1 cellular context compared by ENCODE assay signal in genomic region chr5:6900828-6901227, GRCh38.
TF ChIP-seq lines count a peak whose summit lies in the region.

No MANE protein-coding gene starts in this region.

TF ChIP-seq in HepG2, 621 proteins besides CTCF, POLR2A, EP300 and RAD21 (continued from another document and continues in another):
- TF ChIP-seq, protein P1, sequence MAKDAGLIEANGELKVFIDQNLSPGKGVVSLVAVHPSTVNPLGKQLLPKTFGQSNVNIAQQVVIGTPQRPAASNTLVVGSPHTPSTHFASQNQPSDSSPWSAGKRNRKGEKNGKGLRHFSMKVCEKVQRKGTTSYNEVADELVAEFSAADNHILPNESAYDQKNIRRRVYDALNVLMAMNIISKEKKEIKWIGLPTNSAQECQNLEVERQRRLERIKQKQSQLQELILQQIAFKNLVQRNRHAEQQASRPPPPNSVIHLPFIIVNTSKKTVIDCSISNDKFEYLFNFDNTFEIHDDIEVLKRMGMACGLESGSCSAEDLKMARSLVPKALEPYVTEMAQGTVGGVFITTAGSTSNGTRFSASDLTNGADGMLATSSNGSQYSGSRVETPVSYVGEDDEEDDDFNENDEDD (CRISPR knock-in tag; IDR thresholded peaks at IDR 0.05; ENCODE audit: borderline replicate concordance): peak; percentile 36; the same call in 1 of the 2 replicates
- TF ChIP-seq KMT2B (CRISPR knock-in tag; IDR thresholded peaks at IDR 0.05) (0 out of 2 replicates have a peak, but pooled peaks have one; percentile 44), HDAC1 (CRISPR knock-in tag; IDR thresholded peaks at IDR 0.05) (0 out of 2 replicates have a peak, but pooled peaks have one; percentile 17), MXI1 (IDR thresholded peaks at IDR 0.05; ENCODE audit: borderline replicate concordance, low read depth, low read length) (peak; percentile 33; the same call in 1 of the 3 replicates), ZNF703 (CRISPR knock-in tag; IDR thresholded peaks at IDR 0.05; ENCODE audit: borderline replicate concordance) (no peak), ZNF441 (CRISPR knock-in tag; IDR thresholded peaks at IDR 0.05; ENCODE audit: borderline replicate concordance) (peak; percentile 39; the same call in 1 of the 2 replicates), NFKBIZ (CRISPR knock-in tag; IDR thresholded peaks at IDR 0.05) (0 out of 2 replicates have a peak, but pooled peaks have one; percentile 47), NR2F1 (CRISPR knock-in tag; IDR thresholded peaks at IDR 0.05) (no peak), ZNF788 (CRISPR knock-in tag; IDR thresholded peaks at IDR 0.05; ENCODE audit: borderline replicate concordance) (peak; percentile 47; the same call in 1 of the 2 replicates), THAP11 (CRISPR knock-in tag; IDR thresholded peaks at IDR 0.05) (peak; percentile 68), BORCS8-MEF2B (CRISPR knock-in tag; IDR thresholded peaks at IDR 0.05) (0 out of 2 replicates have a peak, but pooled peaks have one; percentile 34), ZBTB20 (CRISPR knock-in tag; IDR thresholded peaks at IDR 0.05; ENCODE audit: borderline replicate concordance, low read depth) (peak; percentile 42; the same call in 1 of the 2 replicates), KDM4B (CRISPR knock-in tag; IDR thresholded peaks at IDR 0.05) (no peak), YEATS2 (CRISPR knock-in tag; IDR thresholded peaks at IDR 0.05; ENCODE audit: borderline replicate concordance) (peak; percentile 63; the same call in 1 of the 2 replicates), YY1 (IDR thresholded peaks at IDR 0.05; ENCODE audit: insufficient read depth, insufficient replicate concordance, low read depth, low read length) (peak; percentile 38), SOX13 (IDR thresholded peaks at IDR 0.05) (peak; percentile 86; the same call in 1 of the 2 replicates), SOX13 (CRISPR knock-in tag; conservative IDR thresholded peaks at IDR 0.05 in 1 of 2, IDR thresholded peaks at IDR 0.05 in 1 of 2) (peak in 1 of 2 experiments; percentile 97; a peak in 2 of 4 replicates), ZNF292 (CRISPR knock-in tag; IDR thresholded peaks at IDR 0.05; ENCODE audit: borderline replicate concordance, low read depth) (peak; percentile 37; the same call in 1 of the 2 replicates), MTERF4 (CRISPR knock-in tag; IDR thresholded peaks at IDR 0.05) (no peak), POLR2G (IDR thresholded peaks at IDR 0.05; ENCODE audit: low read depth, low read length) (0 out of 2 replicates have a peak, but pooled peaks have one; percentile 27), FOXA1 (IDR thresholded peaks at IDR 0.05) (no peak), FOXA1 (CRISPR knock-in tag; IDR thresholded peaks at IDR 0.05) (peak; percentile 75), ARID3A (IDR thresholded peaks at IDR 0.05; ENCODE audit: low read depth, low read length) (peak; percentile 80), ARNT2 (CRISPR knock-in tag; IDR thresholded peaks at IDR 0.05; ENCODE audit: low read depth) (no peak), TBX2 (CRISPR knock-in tag; IDR thresholded peaks at IDR 0.05; ENCODE audit: borderline replicate concordance) (peak; percentile 79; the same call in 1 of the 2 replicates), ZNF644 (CRISPR knock-in tag; IDR thresholded peaks at IDR 0.05; ENCODE audit: low read depth) (peak; percentile 78), SRF (IDR thresholded peaks at IDR 0.05; ENCODE audit: low read depth, low read length) (peak; percentile 49; the same call in 1 of the 2 replicates), ZMYM4 (CRISPR knock-in tag; IDR thresholded peaks at IDR 0.05) (peak; percentile 97), ZBED4 (CRISPR knock-in tag; IDR thresholded peaks at IDR 0.05; ENCODE audit: borderline replicate concordance) (0 out of 2 replicates have a peak, but pooled peaks have one; percentile 18), ZBTB43 (CRISPR knock-in tag; conservative IDR thresholded peaks at IDR 0.05) (peak; percentile 71; the same call in 1 of the 2 replicates), PITX1 (CRISPR knock-in tag; IDR thresholded peaks at IDR 0.05) (0 out of 2 replicates have a peak, but pooled peaks have one; percentile 30), STAT5B (CRISPR knock-in tag; IDR thresholded peaks at IDR 0.05) (no peak), PPARG (CRISPR knock-in tag; conservative IDR thresholded peaks at IDR 0.05) (0 out of 2 replicates have a peak, but pooled peaks have one; percentile 38), ZBTB4 (CRISPR knock-in tag; IDR thresholded peaks at IDR 0.05; ENCODE audit: borderline replicate concordance) (no peak)
- TF ChIP-seq, protein P2, sequence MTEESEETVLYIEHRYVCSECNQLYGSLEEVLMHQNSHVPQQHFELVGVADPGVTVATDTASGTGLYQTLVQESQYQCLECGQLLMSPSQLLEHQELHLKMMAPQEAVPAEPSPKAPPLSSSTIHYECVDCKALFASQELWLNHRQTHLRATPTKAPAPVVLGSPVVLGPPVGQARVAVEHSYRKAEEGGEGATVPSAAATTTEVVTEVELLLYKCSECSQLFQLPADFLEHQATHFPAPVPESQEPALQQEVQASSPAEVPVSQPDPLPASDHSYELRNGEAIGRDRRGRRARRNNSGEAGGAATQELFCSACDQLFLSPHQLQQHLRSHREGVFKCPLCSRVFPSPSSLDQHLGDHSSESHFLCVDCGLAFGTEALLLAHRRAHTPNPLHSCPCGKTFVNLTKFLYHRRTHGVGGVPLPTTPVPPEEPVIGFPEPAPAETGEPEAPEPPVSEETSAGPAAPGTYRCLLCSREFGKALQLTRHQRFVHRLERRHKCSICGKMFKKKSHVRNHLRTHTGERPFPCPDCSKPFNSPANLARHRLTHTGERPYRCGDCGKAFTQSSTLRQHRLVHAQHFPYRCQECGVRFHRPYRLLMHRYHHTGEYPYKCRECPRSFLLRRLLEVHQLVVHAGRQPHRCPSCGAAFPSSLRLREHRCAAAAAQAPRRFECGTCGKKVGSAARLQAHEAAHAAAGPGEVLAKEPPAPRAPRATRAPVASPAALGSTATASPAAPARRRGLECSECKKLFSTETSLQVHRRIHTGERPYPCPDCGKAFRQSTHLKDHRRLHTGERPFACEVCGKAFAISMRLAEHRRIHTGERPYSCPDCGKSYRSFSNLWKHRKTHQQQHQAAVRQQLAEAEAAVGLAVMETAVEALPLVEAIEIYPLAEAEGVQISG (CRISPR knock-in tag; IDR thresholded peaks at IDR 0.05): peak; percentile 70
- TF ChIP-seq, protein P3, sequence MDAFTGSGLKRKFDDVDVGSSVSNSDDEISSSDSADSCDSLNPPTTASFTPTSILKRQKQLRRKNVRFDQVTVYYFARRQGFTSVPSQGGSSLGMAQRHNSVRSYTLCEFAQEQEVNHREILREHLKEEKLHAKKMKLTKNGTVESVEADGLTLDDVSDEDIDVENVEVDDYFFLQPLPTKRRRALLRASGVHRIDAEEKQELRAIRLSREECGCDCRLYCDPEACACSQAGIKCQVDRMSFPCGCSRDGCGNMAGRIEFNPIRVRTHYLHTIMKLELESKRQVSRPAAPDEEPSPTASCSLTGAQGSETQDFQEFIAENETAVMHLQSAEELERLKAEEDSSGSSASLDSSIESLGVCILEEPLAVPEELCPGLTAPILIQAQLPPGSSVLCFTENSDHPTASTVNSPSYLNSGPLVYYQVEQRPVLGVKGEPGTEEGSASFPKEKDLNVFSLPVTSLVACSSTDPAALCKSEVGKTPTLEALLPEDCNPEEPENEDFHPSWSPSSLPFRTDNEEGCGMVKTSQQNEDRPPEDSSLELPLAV (CRISPR knock-in tag; conservative IDR thresholded peaks at IDR 0.05; ENCODE audit: low read depth): no peak
- TF ChIP-seq, protein P4, sequence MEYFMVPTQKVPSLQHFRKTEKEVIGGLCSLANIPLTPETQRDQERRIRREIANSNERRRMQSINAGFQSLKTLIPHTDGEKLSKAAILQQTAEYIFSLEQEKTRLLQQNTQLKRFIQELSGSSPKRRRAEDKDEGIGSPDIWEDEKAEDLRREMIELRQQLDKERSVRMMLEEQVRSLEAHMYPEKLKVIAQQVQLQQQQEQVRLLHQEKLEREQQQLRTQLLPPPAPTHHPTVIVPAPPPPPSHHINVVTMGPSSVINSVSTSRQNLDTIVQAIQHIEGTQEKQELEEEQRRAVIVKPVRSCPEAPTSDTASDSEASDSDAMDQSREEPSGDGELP (IDR thresholded peaks at IDR 0.05; ENCODE audit: borderline replicate concordance, low read depth): peak; percentile 59; the same call in 1 of the 2 replicates
- TF ChIP-seq, protein P5, sequence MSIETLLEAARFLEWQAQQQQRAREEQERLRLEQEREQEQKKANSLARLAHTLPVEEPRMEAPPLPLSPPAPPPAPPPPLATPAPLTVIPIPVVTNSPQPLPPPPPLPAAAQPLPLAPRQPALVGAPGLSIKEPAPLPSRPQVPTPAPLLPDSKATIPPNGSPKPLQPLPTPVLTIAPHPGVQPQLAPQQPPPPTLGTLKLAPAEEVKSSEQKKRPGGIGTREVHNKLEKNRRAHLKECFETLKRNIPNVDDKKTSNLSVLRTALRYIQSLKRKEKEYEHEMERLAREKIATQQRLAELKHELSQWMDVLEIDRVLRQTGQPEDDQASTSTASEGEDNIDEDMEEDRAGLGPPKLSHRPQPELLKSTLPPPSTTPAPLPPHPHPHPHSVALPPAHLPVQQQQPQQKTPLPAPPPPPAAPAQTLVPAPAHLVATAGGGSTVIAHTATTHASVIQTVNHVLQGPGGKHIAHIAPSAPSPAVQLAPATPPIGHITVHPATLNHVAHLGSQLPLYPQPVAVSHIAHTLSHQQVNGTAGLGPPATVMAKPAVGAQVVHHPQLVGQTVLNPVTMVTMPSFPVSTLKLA (IDR thresholded peaks at IDR 0.05): 0 out of 2 replicates have a peak, but pooled peaks have one; percentile 11
